In genomic region chr16:69890891-69891282, GRCh38 we compare ENCODE assay signal across 1 cellular context.
TF ChIP-seq lines count a peak whose summit lies in the region.

No MANE protein-coding gene starts in this region.

TF ChIP-seq in IMR-90, 13 proteins besides CTCF, POLR2A, EP300 and RAD21:
- no peak for TF ChIP-seq MAFK (IDR thresholded peaks at IDR 0.05; ENCODE audit: low read depth, low read length)
- TF ChIP-seq RFX5 (IDR thresholded peaks at IDR 0.05; ENCODE audit: low read depth, low read length) = no peak
- TF ChIP-seq CEBPB (IDR thresholded peaks at IDR 0.05; ENCODE audit: low read depth, low read length) = no peak
- TF ChIP-seq BHLHE40 (IDR thresholded peaks at IDR 0.05; ENCODE audit: low read depth, low read length) = no peak
- no peak for TF ChIP-seq SMC3 (IDR thresholded peaks at IDR 0.05; ENCODE audit: low read depth, low read length)
- TF ChIP-seq FOS (IDR thresholded peaks at IDR 0.05; ENCODE audit: low read depth, low read length) = no peak
- no peak for TF ChIP-seq CHD1 (IDR thresholded peaks at IDR 0.05; ENCODE audit: low read depth, low read length)
- TF ChIP-seq USF2 (IDR thresholded peaks at IDR 0.05; ENCODE audit: low read depth, low read length) = no peak
- no peak for TF ChIP-seq ELK1 (IDR thresholded peaks at IDR 0.05; ENCODE audit: borderline replicate concordance, low read depth, low read length)
- TF ChIP-seq MAZ (IDR thresholded peaks at IDR 0.05; ENCODE audit: borderline replicate concordance, low read depth, low read length) = no peak
- TF ChIP-seq NFE2L2 (IDR thresholded peaks at IDR 0.05; ENCODE audit: low read depth, low read length) = no peak
- no peak for TF ChIP-seq RCOR1 (IDR thresholded peaks at IDR 0.05; ENCODE audit: insufficient replicate concordance, low read length)
- TF ChIP-seq MXI1 (IDR thresholded peaks at IDR 0.05; ENCODE audit: borderline replicate concordance, low read depth, low read length) = no peak
TF ChIP-seq in IMR-90: peak in this region for 0.
